ENCODE assay signal across 17 cellular contexts in genomic region chr1:170369000-170369399, GRCh38.
DNase-seq lines count a peak whose midpoint lies in the region; ATAC-seq and TF ChIP-seq lines count a peak whose summit lies in the region.
"Had no signal": no experiment of that assay in that cellular context is flagged by ENCODE, and none has a peak within 500 bp of the region (broad histone marks: within the 10 kb centered on the region; RNA-seq: fewer than 3 reads in every experiment).

No MANE protein-coding gene starts in this region.

- H4K20me1 ChIP-seq in DND-41 (ENCODE audit: insufficient read depth, low read length) (no peaks in the 10 kb centered on the region), Loucy (ENCODE audit: insufficient read depth, low read length, poor library complexity, severe bottlenecking) (no peaks in the 10 kb centered on the region)

- intact Hi-C loops in CD8-positive, alpha-beta T cell (cut with DNase I, micrococcal nuclease), result no loop called here

- H3K4me3 ChIP-seq in DND-41 (ENCODE audit: low read depth in 1 of 2, low read length in 2 of 2) (no peak overlapping the region), Loucy (ENCODE audit: low read length, poor library complexity, severe bottlenecking) (no peak overlapping the region), endodermal cell (ENCODE audit: low read length) (no peak overlapping the region)
- H3K4me3 ChIP-seq in CD8-positive, alpha-beta T cell (ENCODE audit: low read depth, low read length), result no peak overlapping the region
- H3K4me3 ChIP-seq: GM23248 had no signal

- H3K27me3 Mint-ChIP-seq in endodermal cell (ENCODE audit: insufficient read depth) (no peaks in the 10 kb centered on the region), type B pancreatic cell (no peaks in the 10 kb centered on the region)
- peaks cover 7% of the 10 kb centered on the region for H3K27me3 Mint-ChIP-seq in CD8-positive, alpha-beta T cell (ENCODE audit: low read depth)

- H2AFZ ChIP-seq in DND-41 (ENCODE audit: low read depth, low read length) (peak overlapping the region; percentile 44), Loucy (ENCODE audit: low read length) (peak overlapping the region; percentile 59; the same call in 1 of the 2 replicates)

- H3K9me2 ChIP-seq in Loucy (replicated peaks; ENCODE audit: low read depth, low read length), result no peaks in the 10 kb centered on the region

- H3F3A ChIP-seq in Loucy (ENCODE audit: low read depth), result no peaks in the 10 kb centered on the region

- no peak overlapping the region for H3K9ac ChIP-seq in DND-41 (ENCODE audit: low read depth, low read length)
- H3K9ac ChIP-seq in Loucy (ENCODE audit: low read depth, low read length, poor library complexity, severe bottlenecking), result no peak overlapping the region
- H3K9ac ChIP-seq in endodermal cell (ENCODE audit: extremely low read depth, low read length, poor library complexity, severe bottlenecking), result no peak overlapping the region
- H3K9ac ChIP-seq: GM23248 had no signal

- no peaks in the 10 kb centered on the region for H3K4me1 ChIP-seq in DND-41 (ENCODE audit: insufficient read depth, low read length)
- H3K4me1 ChIP-seq in Loucy (ENCODE audit: insufficient read depth, low read length, poor library complexity, severe bottlenecking), result no peaks in the 10 kb centered on the region
- no peaks in the 10 kb centered on the region for H3K4me1 ChIP-seq in endodermal cell (ENCODE audit: control insufficient read depth, insufficient read depth, low read length)
- H3K4me1 ChIP-seq in CD8-positive, alpha-beta T cell (ENCODE audit: insufficient read depth, low read length), result no peaks in the 10 kb centered on the region
- H3K4me1 ChIP-seq: BE2C had no signal

- no peak overlapping the region for H3K27ac ChIP-seq in DND-41 (ENCODE audit: low read length)
- no peak overlapping the region for H3K27ac ChIP-seq in endodermal cell (ENCODE audit: low read depth, low read length)
- H3K27ac ChIP-seq in CD8-positive, alpha-beta T cell (ENCODE audit: low read depth, low read length), result no peak overlapping the region
- H3K27ac ChIP-seq: C4-2B, GM23248, HL-60 had no signal

- H3K79me2 ChIP-seq in DND-41 (ENCODE audit: insufficient read depth, low read length) (no peaks in the 10 kb centered on the region), Loucy (ENCODE audit: insufficient read depth, low read length) (no peaks in the 10 kb centered on the region)

- POLR2A ChIA-PET in CD8-positive, alpha-beta T cell (lab: Charles Lee), result no interaction called here

- 84 to 94% methylated on average over 6 to 7 of the region's 7 CpGs for WGBS in endodermal cell (ENCODE audit: insufficient coverage in 1 of 2, insufficient read length in 1 of 2), 2 experiments

- H3K9me3 Mint-ChIP-seq in endodermal cell, result peaks cover 2% of the 10 kb centered on the region
- H3K9me3 Mint-ChIP-seq in type B pancreatic cell, result peaks cover 4% of the 10 kb centered on the region
- H3K9me3 Mint-ChIP-seq in CD8-positive, alpha-beta T cell, result peaks cover 2% of the 10 kb centered on the region
- H3K9me3 Mint-ChIP-seq: HFFc6 had no signal

- H3K4me3 Mint-ChIP-seq in endodermal cell, result no peak overlapping the region
- H3K4me3 Mint-ChIP-seq in type B pancreatic cell, result no peak overlapping the region
- no peak overlapping the region for H3K4me3 Mint-ChIP-seq in CD8-positive, alpha-beta T cell
- H3K4me3 Mint-ChIP-seq: CD4-positive, alpha-beta T cell; HFFc6 had no signal

- no peaks in the 10 kb centered on the region for H3K27me3 ChIP-seq in DND-41 (ENCODE audit: insufficient read depth, low read length, poor library complexity)
- H3K27me3 ChIP-seq in Loucy (ENCODE audit: insufficient read depth, low read length, poor library complexity, severe bottlenecking), result no peaks in the 10 kb centered on the region
- H3K27me3 ChIP-seq in endodermal cell (ENCODE audit: control insufficient read depth, insufficient read depth, low read length, poor library complexity, severe bottlenecking), result no peaks in the 10 kb centered on the region
- H3K27me3 ChIP-seq in CD8-positive, alpha-beta T cell (ENCODE audit: insufficient read depth, low read length), result no peaks in the 10 kb centered on the region
- H3K27me3 ChIP-seq: BE2C had no signal

- no peaks in the 10 kb centered on the region for H3K9me3 ChIP-seq in DND-41 (ENCODE audit: insufficient read depth, low read length, severe bottlenecking)
- H3K9me3 ChIP-seq in Loucy (ENCODE audit: insufficient read depth, low read depth, low read length), result peaks cover 3% of the 10 kb centered on the region; the same call in 1 of the 2 replicates
- no peaks in the 10 kb centered on the region for H3K9me3 ChIP-seq in endodermal cell (ENCODE audit: control insufficient read depth, low read length)
- H3K9me3 ChIP-seq in CD8-positive, alpha-beta T cell (ENCODE audit: low read length), result no peaks in the 10 kb centered on the region
- H3K9me3 ChIP-seq: BE2C had no signal

- peak; percentile 58; the same call in 2 of the 3 replicates for ATAC-seq in DND-41 (ENCODE audit: insufficient read depth, low read depth)
- ATAC-seq in GM18858 (IDR thresholded peaks at IDR 0.05; ENCODE audit: unreplicated experiment), result no peak
- no peak for ATAC-seq in CD8-positive, alpha-beta T cell
- ATAC-seq: HCT116 had no signal

- DNase-seq in DND-41 (no peak), endodermal cell (peak; percentile 44), type B pancreatic cell (ENCODE audit: extremely low spot score, unreplicated experiment) (peak; percentile 50)
- DNase-seq in CD8-positive, alpha-beta T cell, result no peak
- DNase-seq: ACHN; BE2C; CD4-positive, alpha-beta T cell; DMS153; DMS79; GF-D8; GM23248; HFFc6 had no signal

- H3K4me1 Mint-ChIP-seq in endodermal cell (no peaks in the 10 kb centered on the region), type B pancreatic cell (ENCODE audit: unreplicated experiment) (no peaks in the 10 kb centered on the region)
- H3K4me1 Mint-ChIP-seq in CD8-positive, alpha-beta T cell (ENCODE audit: low read depth), result no peaks in the 10 kb centered on the region

- H3K36me3 ChIP-seq in DND-41 (ENCODE audit: insufficient read depth, low read length) (no peaks in the 10 kb centered on the region), Loucy (ENCODE audit: insufficient read depth, low read length) (no peaks in the 10 kb centered on the region), endodermal cell (ENCODE audit: control insufficient read depth, insufficient read depth, low read length) (no peaks in the 10 kb centered on the region)
- no peaks in the 10 kb centered on the region for H3K36me3 ChIP-seq in CD8-positive, alpha-beta T cell (ENCODE audit: insufficient read depth, low read length)
- H3K36me3 ChIP-seq: BE2C had no signal

- H3K27ac Mint-ChIP-seq in endodermal cell, result no peak overlapping the region
- no peak overlapping the region for H3K27ac Mint-ChIP-seq in type B pancreatic cell
- H3K27ac Mint-ChIP-seq in CD8-positive, alpha-beta T cell, result no peak overlapping the region
- H3K27ac Mint-ChIP-seq: CD4-positive, alpha-beta T cell; HFFc6 had no signal

- no peaks in the 10 kb centered on the region for H3K36me3 Mint-ChIP-seq in endodermal cell (ENCODE audit: low read depth)
- peaks cover 3% of the 10 kb centered on the region for H3K36me3 Mint-ChIP-seq in type B pancreatic cell
- H3K36me3 Mint-ChIP-seq in CD8-positive, alpha-beta T cell, result no peaks in the 10 kb centered on the region

- TF ChIP-seq CTCF in DND-41 (IDR thresholded peaks at IDR 0.05; ENCODE audit: borderline replicate concordance, extremely low read depth, low read length, poor library complexity, severe bottlenecking) (no peak), Loucy (conservative IDR thresholded peaks at IDR 0.05; ENCODE audit: low read length) (no peak), endodermal cell (conservative IDR thresholded peaks at IDR 0.05) (no peak), type B pancreatic cell (conservative IDR thresholded peaks at IDR 0.05) (no peak)
- no peak for TF ChIP-seq CTCF in CD8-positive, alpha-beta T cell (IDR thresholded peaks at IDR 0.05)

- H3K4me2 ChIP-seq in DND-41 (ENCODE audit: insufficient read depth, low read length), result no peak overlapping the region
- H3K4me2 ChIP-seq in Loucy (ENCODE audit: low read depth, low read length, poor library complexity, severe bottlenecking), result no peak overlapping the region

- CTCF ChIA-PET in CD8-positive, alpha-beta T cell (lab: Charles Lee), result no interaction called here

Comparison
In these comparisons a context has a peak if more than half of its experiments do, and no peak if none do; other contexts are left out.
1. DNase-seq: peak in endodermal cell (single experiment) and type B pancreatic cell (single experiment); none in DND-41 (single experiment) and CD8-positive, alpha-beta T cell (0 of 7).